Comparison of ENCODE assay signal across 17 cellular contexts in genomic region chr3:148997623-148998022, GRCh38. TPM values are rescaled to one million over a fixed set of nuclear protein-coding genes. Genes with fewer than 3 reads are reported as not detected.
DNase-seq lines count a peak whose midpoint lies in the region; ATAC-seq and TF ChIP-seq lines count a peak whose summit lies in the region.
"Had no signal": no experiment of that assay in that cellular context is flagged by ENCODE, and none has a peak within 500 bp of the region (broad histone marks: within the 10 kb centered on the region; RNA-seq: fewer than 3 reads in every experiment).

No MANE protein-coding gene starts in this region.

- TF ChIP-seq CTCF in KMS-11 (conservative IDR thresholded peaks at IDR 0.05; ENCODE audit: low read depth, low read length) = no peak

- peak overlapping the region; percentile 93 for H3K27ac ChIP-seq in KMS-11
- H3K27ac ChIP-seq: Peyer's patch had no signal

- intact Hi-C loops in Right ventricle myocardium superior (cut with DNase I) = no loop called here
- intact Hi-C loops in cardiac septum (cut with DNase I) = no loop called here
- intact Hi-C loops in left ventricle myocardium superior (cut with micrococcal nuclease) = no loop called here

- ATAC-seq in Right ventricle myocardium superior (ENCODE audit: poor library complexity) (peak; percentile 73), left ventricle myocardium superior (peak; percentile 74), GM18907 (IDR thresholded peaks at IDR 0.05; ENCODE audit: unreplicated experiment) (no peak)
- ATAC-seq: CD8-positive, alpha-beta T cell; HepG2 had no signal

- H3K36me3 ChIP-seq in KMS-11 (ENCODE audit: insufficient read depth) = peaks cover 33% of the 10 kb centered on the region

- no peaks in the 10 kb centered on the region for H3K27me3 ChIP-seq in KMS-11 (ENCODE audit: insufficient read depth, low read depth)
- H3K27me3 ChIP-seq: Peyer's patch had no signal

- no peak overlapping the region for H2AFZ ChIP-seq in KMS-11 (ENCODE audit: low read depth)

- peak overlapping the region; percentile 23 for H3K4me3 ChIP-seq in KMS-11 (IDR thresholded peaks at IDR 0.05; ENCODE audit: insufficient read depth, low read depth, low read length)
- H3K4me3 ChIP-seq: Peyer's patch had no signal

- DNase-seq in Right ventricle myocardium superior = no peak
- DNase-seq in cardiac septum (ENCODE audit: low spot score) = no peak
- DNase-seq in left ventricle myocardium superior = peak; percentile 37
- DNase-seq in NCI-H524 (lab: John Stamatoyannopoulos, UW) = no peak
- no peak for DNase-seq in stimulated activated naive CD4-positive, alpha-beta T cell treated with Interleukin-2 at 50 U/mL for 16 hours (lab: John Stamatoyannopoulos, UW)
- DNase-seq: CD8-positive, alpha-beta T cell; DND-41; H9; Karpas-422; NCI-H187 treated with DMSO at 0.1 percent for 48 hours; NCI-H2171; NCI-H446 treated with DMSO at 0.1 percent for 48 hours; Peyer's patch; SHP77 treated with DMSO at 0.1 percent for 48 hours had no signal

- H4K20me1 ChIP-seq in KMS-11 (ENCODE audit: insufficient read depth) = no peaks in the 10 kb centered on the region

- H3K4me1 ChIP-seq in KMS-11 (ENCODE audit: low read depth, poor library complexity, severe bottlenecking) = peaks cover 97% of the 10 kb centered on the region

- peak overlapping the region; percentile 60; the same call in 1 of the 2 replicates for H3K9ac ChIP-seq in KMS-11

- H3K4me2 ChIP-seq in KMS-11 = peak overlapping the region; percentile 94

- peaks cover 72% of the 10 kb centered on the region for H3K79me2 ChIP-seq in KMS-11 (ENCODE audit: insufficient read depth, low read depth)

RNA-seq across cellular contexts. Expression of gene GYG1, which starts 6.3 kb away (rescaled TPM):
- total RNA-seq in Right ventricle myocardium superior = 171 TPM
- 123 TPM for total RNA-seq in cardiac septum
- total RNA-seq in left ventricle myocardium superior = 179 TPM
